ENCODE assay signal across 8 cellular contexts in genomic region chr1:153963850-153964331, GRCh38. TPM values are rescaled to one million over a fixed set of nuclear protein-coding genes. Genes with fewer than 3 reads are reported as not detected.
DNase-seq lines count a peak whose midpoint lies in the region; ATAC-seq and TF ChIP-seq lines count a peak whose summit lies in the region.

No MANE protein-coding gene starts in this region.

- no peaks in the 10 kb centered on the region for H3K27me3 ChIP-seq in H7 (ENCODE audit: control insufficient read depth, insufficient read depth, low read length)
- no peaks in the 10 kb centered on the region for H3K27me3 ChIP-seq in SJCRH30

- H3K4me1 ChIP-seq in SJCRH30: no peaks in the 10 kb centered on the region; the same call in 1 of the 2 replicates

- no peak for TF ChIP-seq CTCF in natural killer cell (IDR thresholded peaks at IDR 0.05)

- H3K9me3 Mint-ChIP-seq in natural killer cell: no peaks in the 10 kb centered on the region

- peaks cover 50 to 72% of the 10 kb centered on the region in 2 donors for H3K4me1 Mint-ChIP-seq in natural killer cell

- H3K27ac ChIP-seq in SJCRH30 (peak overlapping the region; percentile 61), epithelial cell of prostate (peak overlapping the region; percentile 93)

- H3K27me3 Mint-ChIP-seq in natural killer cell (ENCODE audit: low read depth in 2 of 2): no peaks in the 10 kb centered on the region

- DNase-seq in COLO668 (lab: John Stamatoyannopoulos, UW; ENCODE audit: unreplicated experiment): peak; percentile 65
- peak; percentile 86 for DNase-seq in H7
- DNase-seq in SJCRH30: peak in 1 of 2 experiments; percentile 57
- no peak for DNase-seq in epithelial cell of prostate (ENCODE audit: low read depth, low spot score)
- DNase-seq in natural killer cell: no peak
- DNase-seq in activated CD4-positive, CD25-positive, alpha-beta regulatory T cell treated with anti-CD3 and anti-CD28 coated beads, Interleukin-2, amount 50 U/mL, for 72 hours: no peak
- DNase-seq in activated CD8-positive, alpha-beta memory T cell treated with anti-CD3 and anti-CD28 coated beads, Interleukin-2, amount 50 U/mL, for 48 hours: no peak

- H3K27ac Mint-ChIP-seq in natural killer cell: peak overlapping the region; percentile 91 to 92

- H3K4me3 Mint-ChIP-seq in natural killer cell: peak overlapping the region; percentile 89

- H3K9me3 ChIP-seq in SJCRH30 (replicated peaks): no peaks in the 10 kb centered on the region

- H3K36me3 ChIP-seq in H7 (replicated peaks; ENCODE audit: control insufficient read depth, insufficient read depth, low read length) (peaks cover 24% of the 10 kb centered on the region), SJCRH30 (no peaks in the 10 kb centered on the region)

- H3K36me3 Mint-ChIP-seq in natural killer cell: no peaks in the 10 kb centered on the region

- peak overlapping the region; percentile 53 for H3K4me3 ChIP-seq in H7 (ENCODE audit: insufficient read depth, low read depth, low read length)
- H3K4me3 ChIP-seq in SJCRH30: peak overlapping the region; percentile 85

- intact Hi-C loops in natural killer cell (cut with micrococcal nuclease): loop anchor here (10.0 kb wide), 1 partner anchor 261 kb away; the partner anchor contains the start of gene UBAP2L

- no peak for ATAC-seq in natural killer cell
- no peak for ATAC-seq in HG02571 (IDR thresholded peaks at IDR 0.05; ENCODE audit: unreplicated experiment)

RNA-seq across cellular contexts. Expression of gene SLC39A1, which starts 0.6 kb away (rescaled TPM):
- 310 and 377 TPM in 2 replicates for total RNA-seq in H7 (2014; rRNA removed; shearing (Covaris generic))
- total RNA-seq in SJCRH30 (2014; rRNA removed; shearing (Covaris generic)): 74.4 and 77.2 TPM in 2 replicates
- 10 to 100 TPM; 20.7 to 21.5 (median 21.2) TPM for total RNA-seq in natural killer cell

RNA-seq across cellular contexts. Expression of gene CREB3L4, which starts 3.8 kb away (rescaled TPM):
- total RNA-seq in H7 (2014; rRNA removed; shearing (Covaris generic)): 58.2 and 81.2 TPM in 2 replicates
- total RNA-seq in SJCRH30 (2014; rRNA removed; shearing (Covaris generic)): 7.5 and 9.3 TPM in 2 replicates
- 10 to 100 TPM; 10.8 to 16.8 (median 10.9) TPM for total RNA-seq in natural killer cell

RNA-seq across cellular contexts. Expression of gene CRTC2, which starts 5.5 kb away (rescaled TPM):
- 17.1 and 22.4 TPM in 2 replicates for total RNA-seq in H7 (2014; rRNA removed; shearing (Covaris generic))
- total RNA-seq in SJCRH30 (2014; rRNA removed; shearing (Covaris generic)): 10.1 and 13.4 TPM in 2 replicates
- 100 to 1,000 TPM; 144 to 166 (median 154) TPM for total RNA-seq in natural killer cell

RNA-seq across cellular contexts. Expression of gene JTB, which starts 13.6 kb away (rescaled TPM):
- total RNA-seq in H7 (2014; rRNA removed; shearing (Covaris generic)): 202 and 232 TPM in 2 replicates
- total RNA-seq in SJCRH30 (2014; rRNA removed; shearing (Covaris generic)): 96.8 and 97.9 TPM in 2 replicates
- total RNA-seq in natural killer cell: 100 to 1,000 TPM in 2 of 3 donors, 10 to 100 TPM in 1; 96.9 to 107 (median 101) TPM

RNA-seq across cellular contexts. Expression of gene DENND4B, which starts 17.4 kb away (rescaled TPM):
- total RNA-seq in H7 (2014; rRNA removed; shearing (Covaris generic)): 41.9 and 57.0 TPM in 2 replicates
- total RNA-seq in SJCRH30 (2014; rRNA removed; shearing (Covaris generic)): 18.9 and 26.3 TPM in 2 replicates
- 100 to 1,000 TPM; 244 to 322 (median 291) TPM for total RNA-seq in natural killer cell

Comparison
In these comparisons a context has a peak if more than half of its experiments do, and no peak if none do; other contexts are left out.
1. DNase-seq: peak in COLO668 (single experiment) and H7 (single experiment); none in epithelial cell of prostate (single experiment), natural killer cell (single experiment), activated CD4-positive, CD25-positive, alpha-beta regulatory T cell treated with anti-CD3 and anti-CD28 coated beads, Interleukin-2, amount 50 U/mL, for 72 hours (single experiment) and activated CD8-positive, alpha-beta memory T cell treated with anti-CD3 and anti-CD28 coated beads, Interleukin-2, amount 50 U/mL, for 48 hours (single experiment).